Comparison of ENCODE assay signal across 9 cellular contexts in the genomic region with DNA sequence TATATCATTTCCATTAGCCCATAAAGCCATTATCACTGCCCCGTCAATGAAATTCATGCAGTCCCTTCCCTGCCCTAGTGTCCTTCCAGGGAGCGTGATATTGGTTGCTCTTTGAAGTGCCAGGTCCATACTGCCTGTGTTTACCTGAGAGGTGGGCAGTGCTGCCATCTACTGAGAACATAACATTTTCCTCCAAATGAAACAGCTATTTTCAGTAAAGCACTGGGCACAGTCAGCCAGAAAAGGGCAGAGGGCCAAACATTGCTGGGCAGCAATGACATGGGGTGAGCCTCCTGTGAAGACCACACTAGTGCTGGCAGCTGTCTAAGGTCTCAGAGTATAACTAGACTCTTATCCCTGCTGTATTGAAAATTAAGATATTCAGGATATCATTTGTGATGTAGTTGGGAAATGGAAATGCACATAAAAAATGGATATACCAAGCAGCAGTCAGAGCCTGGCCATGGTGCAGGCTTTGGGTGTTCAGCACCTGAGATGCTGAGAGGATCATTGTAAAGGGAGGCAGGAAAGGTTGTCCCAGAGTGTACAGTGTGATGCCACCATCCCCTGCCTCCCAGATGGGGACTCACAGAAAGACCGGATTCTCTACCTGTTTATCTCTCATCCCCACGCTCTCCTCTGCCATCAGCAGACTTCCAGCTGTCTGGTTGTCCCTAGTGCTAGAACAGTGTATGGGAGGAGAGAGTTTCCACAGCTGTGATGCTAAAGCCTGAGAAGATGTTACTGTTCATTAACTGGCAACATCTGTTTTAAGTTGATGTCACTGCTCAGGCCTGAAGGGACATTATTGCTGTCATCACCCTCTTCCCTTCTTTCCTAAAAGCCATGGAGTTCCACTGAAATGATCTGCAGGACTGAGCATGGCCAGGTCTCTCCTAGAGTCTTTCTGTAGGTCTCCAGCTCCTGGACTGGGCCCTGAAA.
A peak's percentile ranks its signal among the peaks of the same experiment; 100 is the strongest.
DNase-seq lines count a peak whose midpoint lies in the region; ATAC-seq, FAIRE-seq and TF ChIP-seq lines count a peak whose summit lies in the region.
"Had no signal": no experiment of that assay in that cellular context is flagged by ENCODE, and none has a peak within 500 bp of the region (broad histone marks: within the 10 kb centered on the region; RNA-seq: fewer than 3 reads in every experiment).

No MANE protein-coding gene starts in this region.

- no peaks in the 10 kb centered on the region for H3K27me3 Mint-ChIP-seq in type B pancreatic cell

- H3K4me3 Mint-ChIP-seq in type B pancreatic cell = no peak overlapping the region

- H3K9me3 Mint-ChIP-seq in type B pancreatic cell = peaks cover 6% of the 10 kb centered on the region

- no peak for TF ChIP-seq CTCF in fibroblast of the aortic adventitia (IDR thresholded peaks at IDR 0.05; ENCODE audit: insufficient read depth, low read length)
- TF ChIP-seq CTCF in type B pancreatic cell (conservative IDR thresholded peaks at IDR 0.05) = no peak

- no peak for ATAC-seq in HG02763 (IDR thresholded peaks at IDR 0.05; ENCODE audit: unreplicated experiment)

- no peaks in the 10 kb centered on the region for H3K4me1 Mint-ChIP-seq in type B pancreatic cell (ENCODE audit: unreplicated experiment)

- FAIRE-seq in RCC 7860 (lab: Jason Lieb, UNC) = no peak
- FAIRE-seq: colon had no signal

- H3K4me3 ChIP-seq in fibroblast of the aortic adventitia (ENCODE audit: low read depth, low read length) = no peak overlapping the region

- H3K27ac ChIP-seq in temporal lobe (ENCODE audit: low read depth, low read length) = peak overlapping the region; percentile 48

- peak; percentile 7 to 32 for DNase-seq in SHP77 (lab: John Stamatoyannopoulos, UW)
- no peak for DNase-seq in SHP77 treated with DMSO at 0.1 percent for 48 hours (lab: John Stamatoyannopoulos, UW)
- DNase-seq in RCC 7860 (ENCODE audit: low spot score) = peak; percentile 54
- peak; percentile 29 for DNase-seq in fibroblast of the aortic adventitia (ENCODE audit: low read depth)
- no peak for DNase-seq in type B pancreatic cell (ENCODE audit: extremely low spot score, unreplicated experiment)
- no peak for DNase-seq in foreskin melanocyte

- no peak overlapping the region for H3K27ac Mint-ChIP-seq in type B pancreatic cell

- H3K36me3 Mint-ChIP-seq in type B pancreatic cell = peaks cover 21% of the 10 kb centered on the region

Comparison
In these comparisons a context has a peak if more than half of its experiments do, and no peak if none do; other contexts are left out.
1. DNase-seq: peak in SHP77 (2 of 2), RCC 7860 (single experiment) and fibroblast of the aortic adventitia (single experiment); none in SHP77 treated with DMSO at 0.1 percent for 48 hours (single experiment), type B pancreatic cell (single experiment) and foreskin melanocyte (single experiment).